In the genomic region with DNA sequence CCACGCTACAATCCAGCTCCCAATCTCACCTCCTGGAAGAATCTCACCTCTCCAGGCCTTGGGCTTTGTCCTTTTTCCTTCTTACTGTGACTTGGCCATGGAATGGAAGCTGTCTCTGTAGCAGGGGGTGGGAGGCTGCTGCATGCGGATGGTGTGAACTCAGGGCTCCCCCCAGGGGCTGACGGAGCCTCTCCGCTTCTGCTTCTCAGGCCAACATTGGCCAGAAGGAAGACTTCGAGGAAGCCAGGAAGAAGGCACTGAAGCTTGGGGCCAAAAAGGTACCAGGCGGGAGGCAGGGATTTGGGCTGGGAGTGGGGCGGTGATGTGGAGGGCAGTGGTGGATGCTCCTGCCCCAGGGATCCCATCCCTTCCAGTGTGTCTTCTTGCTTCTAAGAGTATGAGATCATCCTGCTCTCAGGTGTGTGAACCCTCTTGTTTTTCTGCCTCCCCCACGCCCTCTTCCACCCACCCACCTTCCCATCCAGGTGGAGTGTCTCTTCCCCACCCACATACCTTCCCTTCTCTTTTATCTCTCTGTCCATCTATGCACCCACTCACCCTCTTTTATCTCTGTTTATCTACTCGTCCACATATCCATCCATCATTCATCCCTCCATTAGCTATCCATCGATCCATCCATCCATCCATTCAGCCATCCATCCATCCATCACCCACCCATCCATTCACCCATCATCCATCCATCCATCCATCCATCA, we compare ENCODE assay signal across 17 cellular contexts. TPM values are rescaled to one million over a fixed set of nuclear protein-coding genes. Genes with fewer than 3 reads are reported as not detected.
DNase-seq lines count a peak whose midpoint lies in the region; ATAC-seq, FAIRE-seq and TF ChIP-seq lines count a peak whose summit lies in the region.
"Had no signal": no experiment of that assay in that cellular context is flagged by ENCODE, and none has a peak within 500 bp of the region (broad histone marks: within the 10 kb centered on the region; RNA-seq: fewer than 3 reads in every experiment).

No MANE protein-coding gene starts in this region.

- no peak overlapping the region for H2BK20ac ChIP-seq in H1 (ENCODE audit: low read length)

- peaks cover 2 to 26% of the 10 kb centered on the region in 2 experiments for H4K20me1 ChIP-seq in H1 (replicated peaks in 1 of 2; ENCODE audit: control insufficient read depth in 1 of 2, insufficient read depth in 2 of 2, low read length in 2 of 2)

- H2BK12ac ChIP-seq in H1 (ENCODE audit: low read depth, low read length), result no peak overlapping the region

- no peak for TF ChIP-seq POLR2A in H1 (IDR thresholded peaks at IDR 0.05; ENCODE audit: control extremely low read depth in 1 of 2, low read depth in 2 of 2, low read length in 2 of 2)

- H3K4me2 ChIP-seq in H1 (ENCODE audit: insufficient read depth in 1 of 2, low read depth in 2 of 2, low read length in 2 of 2), result no peak overlapping the region

- H3K4ac ChIP-seq in H1 (replicated peaks; ENCODE audit: insufficient read length, low read depth, low read length), result no peak overlapping the region

- 0 out of 4 replicates have a peak, but pooled peaks of 1 of the 2 experiments have one; percentile 17 for TF ChIP-seq RAD21 in H1 (IDR thresholded peaks at IDR 0.05 in 1 of 2, conservative IDR thresholded peaks at IDR 0.05 in 1 of 2; ENCODE audit: low read depth in 2 of 2, low read length in 2 of 2)

- H3K36me3 ChIP-seq in HEK293 (ENCODE audit: control insufficient read depth in 2 of 2, insufficient read depth in 1 of 2, low read length in 2 of 2) (peaks cover 0 to 5% of the 10 kb centered on the region in 2 experiments; a peak in 1 of 3 replicates), WERI-Rb-1 (no peaks in the 10 kb centered on the region; the same call in 1 of the 2 replicates), H1 (ENCODE audit: control insufficient read depth in 2 of 4, insufficient read depth in 4 of 4, low read length in 3 of 4) (peaks cover 0 to 13% (median 0%) of the 10 kb centered on the region in 4 experiments; a peak in 5 of 8 replicates), mucosa of descending colon (ENCODE audit: low read depth) (no peaks in the 10 kb centered on the region)

- FAIRE-seq in HTR-8/SVneo (lab: Jason Lieb, UNC), result peak; percentile 90
- no peak for FAIRE-seq in H1 (lab: Jason Lieb, UNC)
- FAIRE-seq: A549, GM12878, GM18507, HepG2 had no signal

- no peak overlapping the region for H4K8ac ChIP-seq in H1 (ENCODE audit: extremely low read depth, insufficient read depth, low read length)

- no peak overlapping the region for H3K9ac ChIP-seq in H1 (replicated peaks in 1 of 4; ENCODE audit: extremely low read depth in 1 of 4, low read depth in 3 of 4, low read length in 3 of 4)
- H3K9ac ChIP-seq: GM23248 had no signal

- peaks cover 0 to 11% of the 10 kb centered on the region in 2 experiments; a peak in 1 of 4 replicates for H3K79me2 ChIP-seq in H1 (ENCODE audit: control insufficient read depth in 1 of 2, insufficient read depth in 2 of 2, low read length in 2 of 2)

- H3K27me3 ChIP-seq in WERI-Rb-1 (ENCODE audit: insufficient read depth, low read depth, severe bottlenecking), result no peaks in the 10 kb centered on the region
- H3K27me3 ChIP-seq in H1 (replicated peaks in 1 of 4; ENCODE audit: control insufficient read depth in 3 of 4, extremely low read depth in 1 of 4, insufficient read depth in 3 of 4, low read length in 3 of 4), result no peaks in the 10 kb centered on the region
- H3K27me3 ChIP-seq: BE2C had no signal

- no peak overlapping the region for H4K5ac ChIP-seq in H1 (ENCODE audit: insufficient read length, low read depth, low read length)

- H2BK15ac ChIP-seq in H1 (ENCODE audit: low read length), result no peak overlapping the region

- no peak overlapping the region for H4K91ac ChIP-seq in H1 (replicated peaks; ENCODE audit: insufficient read length, low read length)

- intact Hi-C loops in mucosa of descending colon (cut with DNase I, micrococcal nuclease), result no loop called here

- H3K23ac ChIP-seq in H1 (ENCODE audit: insufficient read length), result no peak overlapping the region

- POLR2A ChIA-PET in HEK293 (lab: Yijun Ruan, JAX), result interaction anchor here (0.9 to 1.3 kb wide), 2 partner anchors 226 to 239 kb away, joined by 3 to 6 read pairs; partner anchors contain the start of gene EXOSC2
- POLR2A ChIA-PET in H1 (lab: Charles Lee; ENCODE audit: partially characterized antibody), result interaction anchor here (1.1 to 1.6 kb wide), 3 partner anchors 9 to 15 kb away, joined by 3 to 7 read pairs (median 5); no protein-coding TSS in a partner anchor

- 91 to 100% methylated on average over 2 to 10 of the region's 10 CpGs for WGBS in H1 (ENCODE audit: extremely low coverage in 1 of 2, insufficient coverage in 1 of 2, insufficient read length in 1 of 2, insufficient replicate concordance in 2 of 2, low coverage in 1 of 2, low lambda C conversion rate in 2 of 2, missing lambda C conversion rate in 1 of 2), 2 experiments

- no peak overlapping the region for H2AK5ac ChIP-seq in H1 (ENCODE audit: low read depth, low read length)

- no peak overlapping the region for H3K18ac ChIP-seq in H1 (ENCODE audit: extremely low read depth, low read length)

- H3K9me3 ChIP-seq in HEK293 (ENCODE audit: control insufficient read depth, insufficient read depth, low read depth, low read length) (no peaks in the 10 kb centered on the region), WERI-Rb-1 (ENCODE audit: severe bottlenecking) (no peaks in the 10 kb centered on the region), H1 (ENCODE audit: insufficient read depth in 2 of 2, low read depth in 1 of 2, low read length in 1 of 2) (no peaks in the 10 kb centered on the region), mucosa of descending colon (no peaks in the 10 kb centered on the region)
- H3K9me3 ChIP-seq: A549, BE2C had no signal

- H3K23me2 ChIP-seq in H1 (ENCODE audit: low read depth, low read length), result peaks cover 8% of the 10 kb centered on the region; the same call in 1 of the 2 replicates

- no peak overlapping the region for H2BK120ac ChIP-seq in H1 (replicated peaks; ENCODE audit: low read depth, low read length)

- H2BK5ac ChIP-seq in H1 (ENCODE audit: low read depth, low read length), result no peak overlapping the region

- H3K56ac ChIP-seq in H1 (replicated peaks; ENCODE audit: insufficient read length, low read depth, low read length), result peak overlapping the region; percentile 70

- no peak overlapping the region for H3K14ac ChIP-seq in H1 (ENCODE audit: insufficient read length)

- H3K79me1 ChIP-seq in H1 (ENCODE audit: low read depth, low read length), result peaks cover 2% of the 10 kb centered on the region

- no peak for ATAC-seq in mucosa of descending colon
- ATAC-seq in GM19395 (IDR thresholded peaks at IDR 0.05; ENCODE audit: unreplicated experiment), result no peak
- ATAC-seq: GM12878 had no signal

- H2AFZ ChIP-seq in H1 (ENCODE audit: low read length), result no peak overlapping the region
- H2AFZ ChIP-seq: GM23248 had no signal

- no peak for TF ChIP-seq EP300 in H1 (IDR thresholded peaks at IDR 0.05; ENCODE audit: borderline replicate concordance in 1 of 2, low read depth in 2 of 2, low read length in 2 of 2)

- TF ChIP-seq CTCF in HEK293 (tag by site-specific recombination; IDR thresholded peaks at IDR 0.05) (no peak), WERI-Rb-1 (IDR thresholded peaks at IDR 0.05; ENCODE audit: low read depth, low read length) (peak; percentile 45; the same call in 1 of the 2 replicates), H1 (IDR thresholded peaks at IDR 0.05; ENCODE audit: control extremely low read depth in 1 of 3, insufficient read depth in 1 of 3, low read depth in 1 of 3, low read length in 3 of 3) (no peak), mucosa of descending colon (IDR thresholded peaks at IDR 0.05) (no peak)

- DNase-seq in HTR-8/SVneo (ENCODE audit: insufficient read length, low spot score) (no peak), WERI-Rb-1 (no peak), H1 (ENCODE audit: low read depth in 1 of 2, low spot score in 2 of 2) (no peak), mucosa of descending colon (no peak), NCI-H82 (lab: John Stamatoyannopoulos, UW) (no peak)
- no peak for DNase-seq in stimulated activated CD8-positive, alpha-beta memory T cell treated with anti-CD3 and anti-CD28 coated beads, Interleukin-4, amount 100 ng/mL, for 48 hours
- DNase-seq: CD4-positive, alpha-beta memory T cell; GM23248; H7 had no signal

- H3K4me3 ChIP-seq in HEK293 (ENCODE audit: low read depth, low read length), result no peak overlapping the region
- no peak overlapping the region for H3K4me3 ChIP-seq in WERI-Rb-1 (ENCODE audit: low read depth, low read length)
- no peak overlapping the region for H3K4me3 ChIP-seq in H1 (ENCODE audit: extremely low read depth in 1 of 4, insufficient read depth in 2 of 4, low read depth in 3 of 4, low read length in 4 of 4)
- no peak overlapping the region for H3K4me3 ChIP-seq in mucosa of descending colon
- H3K4me3 ChIP-seq: A549, GM12878, GM23248 had no signal

- CTCF ChIA-PET in HEK293 (lab: Yijun Ruan, JAX), result interaction anchor here (0.6 to 2.5 kb wide), 10 partner anchors 8 to 256 kb away, joined by 3 to 14 read pairs (median 3); no protein-coding TSS in a partner anchor
- CTCF ChIA-PET in H1 (lab: Charles Lee; ENCODE audit: partially characterized antibody), result interaction anchor here (0.6 to 1.7 kb wide), 8 partner anchors 11 to 589 kb away, joined by 3 to 6 read pairs (median 4); no protein-coding TSS in a partner anchor

- H3K27ac ChIP-seq in HEK293 (ENCODE audit: extremely low read depth, low read depth, low read length) (no peak overlapping the region), WERI-Rb-1 (no peak overlapping the region), H1 (ENCODE audit: low read depth, low read length) (no peak overlapping the region)
- H3K27ac ChIP-seq: A549, C4-2B, GM23248 had no signal

- H3K4me1 ChIP-seq in HEK293 (ENCODE audit: control insufficient read depth, insufficient read depth, low read length) (peaks cover 2% of the 10 kb centered on the region; the same call in 1 of the 2 replicates), H1 (replicated peaks in 1 of 4; ENCODE audit: control insufficient read depth in 3 of 4, insufficient read depth in 4 of 4, low read length in 3 of 4) (peaks cover 0 to 21% (median 12%) of the 10 kb centered on the region in 4 experiments; a peak in 5 of 7 replicates), mucosa of descending colon (ENCODE audit: low read depth) (peaks cover 24% of the 10 kb centered on the region)

TF ChIP-seq in HEK293, 187 proteins besides CTCF, POLR2A, EP300 and RAD21 (continues in another document):
- TF ChIP-seq ZNF138 (tag by site-specific recombination; IDR thresholded peaks at IDR 0.05; ENCODE audit: borderline replicate concordance), result no peak

RNA-seq across cellular contexts. Expression of gene ASS1, which starts 9.5 kb away (rescaled TPM):
- 108 and 116 TPM in 2 replicates for total RNA-seq in H1 (2021; fragmentation: NEBNext Ultra II Directional; extraction: Animal tissue kit (Norgen Biotek cat#: 25700))
- polyA plus RNA-seq in H1 (2011; rRNA removed), result 296 and 298 TPM in 2 replicates
- 326 TPM for polyA plus RNA-seq in H1 (2011; cell fraction: cytosol; rRNA removed)
- polyA plus RNA-seq in H1 (2011; cell fraction: nucleus; rRNA removed), result 280 TPM
- 240 to 283 TPM (median 268 TPM) in 4 replicates for polyA plus RNA-seq in H1 (2012, experiment 1 of 2)
- polyA plus RNA-seq in H1 (2012, experiment 2 of 2), result 287 TPM
- 64.1 TPM for polyA plus RNA-seq in H1 (2013, experiment 1 of 2)
- 63.0 TPM for polyA plus RNA-seq in H1 (2013, experiment 2 of 2)
- 172 and 229 TPM in 2 replicates for polyA minus RNA-seq in H1 (2011; rRNA and poly(A)+ RNA removed)
- 85.1 TPM for polyA minus RNA-seq in H1 (2011; cell fraction: cytosol; rRNA and poly(A)+ RNA removed)
- 55.6 TPM for polyA minus RNA-seq in H1 (2011; cell fraction: nucleus; rRNA and poly(A)+ RNA removed)
- total RNA-seq in mucosa of descending colon, result 100 to 1,000 TPM; 221 to 410 (median 408) TPM
- total RNA-seq: CD4-positive, alpha-beta memory T cell had no signal
- polyA plus RNA-seq: CD4-positive, alpha-beta memory T cell had no signal
